Comparison of ENCODE assay signal across 9 cellular contexts in the genomic region with DNA sequence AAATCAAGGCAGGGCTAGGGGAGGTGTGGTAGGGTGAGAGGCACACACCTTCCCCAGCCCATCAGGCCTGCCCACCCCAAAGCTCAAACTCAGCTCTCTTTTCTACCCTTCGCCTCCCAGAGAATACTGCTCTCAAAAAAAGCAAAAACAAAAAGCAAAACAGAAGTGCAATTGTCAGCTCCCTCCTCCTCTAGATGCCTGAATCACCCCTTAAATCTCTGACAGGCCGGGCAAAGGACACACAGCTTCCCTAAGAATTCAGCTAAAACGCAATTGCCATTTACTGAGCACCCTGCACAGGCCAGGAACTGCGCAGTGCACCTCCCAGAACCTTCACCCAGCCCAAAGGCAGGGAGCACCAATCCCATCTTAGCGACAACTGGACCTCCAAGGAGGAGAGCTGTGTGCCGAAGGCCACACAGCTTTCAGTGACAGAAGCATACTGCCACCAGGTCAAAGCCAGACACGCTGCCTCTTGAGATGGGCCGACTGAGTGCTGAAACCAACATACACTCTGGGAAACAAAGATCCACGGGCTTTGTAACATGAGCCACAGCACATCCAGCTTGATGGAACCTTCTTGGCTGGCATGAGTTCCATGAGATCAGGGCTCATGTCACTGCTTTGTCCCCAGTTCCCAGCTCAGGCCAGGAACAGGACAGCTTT. TPM values are rescaled to one million over a fixed set of nuclear protein-coding genes. Genes with fewer than 3 reads are reported as not detected.
DNase-seq lines count a peak whose midpoint lies in the region; TF ChIP-seq lines count a peak whose summit lies in the region.
"Had no signal": no experiment of that assay in that cellular context is flagged by ENCODE, and none has a peak within 500 bp of the region (broad histone marks: within the 10 kb centered on the region; RNA-seq: fewer than 3 reads in every experiment).

No MANE protein-coding gene starts in this region.

- peak overlapping the region; percentile 83 for H2BK120ac ChIP-seq in trophoblast cell (ENCODE audit: insufficient read depth, low read length, poor library complexity)

- peaks cover 44% of the 10 kb centered on the region for H3K79me2 ChIP-seq in trophoblast cell (ENCODE audit: control insufficient read depth, insufficient read depth, low read length, poor library complexity)
- H3K79me2 ChIP-seq in Karpas-422 (ENCODE audit: low read length): no peaks in the 10 kb centered on the region

- CTCF ChIA-PET in RWPE1 (lab: Yijun Ruan, JAX): interaction anchor here (0.6 to 1.2 kb wide), 6 partner anchors 13 to 176 kb away, joined by 3 to 5 read pairs (median 4); no protein-coding TSS in a partner anchor

- peak overlapping the region; percentile 52 for H3K14ac ChIP-seq in trophoblast cell (ENCODE audit: low read length)

- H3K27me3 ChIP-seq in esophagus (ENCODE audit: control insufficient read depth in 1 of 2, insufficient read depth in 2 of 2, low read length in 2 of 2): no peaks in the 10 kb centered on the region
- H3K27me3 ChIP-seq in trophoblast cell (ENCODE audit: insufficient read depth, low read length): no peaks in the 10 kb centered on the region
- H3K27me3 ChIP-seq in Karpas-422 (ENCODE audit: low read length): no peaks in the 10 kb centered on the region

- peak overlapping the region; percentile 99 for H3K27ac ChIP-seq in RWPE1
- peak overlapping the region; percentile 87 to 100 for H3K27ac ChIP-seq in esophagus (ENCODE audit: low read depth in 2 of 2, low read length in 1 of 2)
- peak overlapping the region; percentile 96 for H3K27ac ChIP-seq in trophoblast cell (ENCODE audit: low read depth, low read length)
- no peak overlapping the region for H3K27ac ChIP-seq in Karpas-422 (ENCODE audit: low read length)

- WGBS in esophagus, 2 donors: 60 to 67% methylated on average over 9 of the region's 9 CpGs
- no CpG with 5 or more reads among the region's 9 CpGs for WGBS in trophoblast cell (ENCODE audit: extremely low coverage, insufficient coverage, insufficient read length)

- H3K9me3 ChIP-seq in esophagus (ENCODE audit: control insufficient read depth in 2 of 2, insufficient read depth in 1 of 2, low read depth in 1 of 2, low read length in 1 of 2) (no peaks in the 10 kb centered on the region), trophoblast cell (ENCODE audit: insufficient read depth, low read depth, low read length) (no peaks in the 10 kb centered on the region), Karpas-422 (ENCODE audit: low read length) (no peaks in the 10 kb centered on the region)

- H3K9me2 ChIP-seq in Karpas-422 (replicated peaks; ENCODE audit: insufficient read depth, low read length): no peaks in the 10 kb centered on the region

- H2BK5ac ChIP-seq in trophoblast cell (ENCODE audit: low read depth, low read length, poor library complexity): peak overlapping the region; percentile 90

- H3K9ac ChIP-seq in trophoblast cell (ENCODE audit: low read length): no peak overlapping the region
- no peak overlapping the region for H3K9ac ChIP-seq in Karpas-422 (ENCODE audit: low read length)

- H3K23ac ChIP-seq in trophoblast cell (ENCODE audit: low read length): peak overlapping the region; percentile 10

- TF ChIP-seq CTCF in RWPE1 (conservative IDR thresholded peaks at IDR 0.05; ENCODE audit: low read depth): no peak

- peak overlapping the region; percentile 79 for H2AK5ac ChIP-seq in trophoblast cell (ENCODE audit: low read length)

- H4K8ac ChIP-seq in trophoblast cell (ENCODE audit: low read depth, low read length): peak overlapping the region; percentile 25

- H3K79me1 ChIP-seq in trophoblast cell (ENCODE audit: low read length): peaks cover 68% of the 10 kb centered on the region

- H3K36me3 ChIP-seq in esophagus (ENCODE audit: control insufficient read depth in 2 of 2, insufficient read depth in 2 of 2, low read length in 1 of 2): peaks cover 5 to 32% of the 10 kb centered on the region in 2 donors
- H3K36me3 ChIP-seq in trophoblast cell (ENCODE audit: control insufficient read depth in 1 of 2, insufficient read depth in 2 of 2, low read length in 2 of 2): peaks cover 33 to 34% of the 10 kb centered on the region in 2 experiments
- H3K36me3 ChIP-seq in Karpas-422 (ENCODE audit: insufficient read depth, low read length): no peaks in the 10 kb centered on the region

- H3K4me2 ChIP-seq in trophoblast cell (ENCODE audit: low read length) (no peak overlapping the region), Karpas-422 (ENCODE audit: low read depth, low read length, poor library complexity, severe bottlenecking) (no peak overlapping the region)

- H3K4me3 ChIP-seq in esophagus (ENCODE audit: low read depth in 1 of 2, low read length in 2 of 2) (peak overlapping the region; percentile 15 to 36), trophoblast cell (ENCODE audit: low read depth, low read length) (no peak overlapping the region), Karpas-422 (ENCODE audit: low read length) (no peak overlapping the region)

- peak overlapping the region; percentile 97 for H3K18ac ChIP-seq in trophoblast cell (ENCODE audit: low read length)

- peak overlapping the region; percentile 59 for H3K4ac ChIP-seq in trophoblast cell (ENCODE audit: low read depth, low read length)

- DNase-seq in EH (ENCODE audit: low read depth) (peak; percentile 53), RWPE1 (ENCODE audit: low spot score) (no peak), trophoblast cell (no peak), nucleus accumbens (lab: John Stamatoyannopoulos, UW) (no peak), Karpas-422 (no peak), NCI-H526 (lab: John Stamatoyannopoulos, UW) (no peak), iPS-NIHi7 (ENCODE audit: extremely low spot score) (no peak)
- DNase-seq: NCI-H187 had no signal

- no peaks in the 10 kb centered on the region for H4K20me1 ChIP-seq in Karpas-422 (ENCODE audit: insufficient read depth, low read depth, low read length)

- peak overlapping the region; percentile 79 for H4K91ac ChIP-seq in trophoblast cell (ENCODE audit: low read depth, low read length)

- H3K4me1 ChIP-seq in esophagus (ENCODE audit: control insufficient read depth in 2 of 2, insufficient read depth in 2 of 2, low read length in 1 of 2) (peaks cover 27 to 68% of the 10 kb centered on the region in 2 donors), trophoblast cell (ENCODE audit: control insufficient read depth in 1 of 2, insufficient read depth in 2 of 2, low read length in 2 of 2) (peaks cover 73 to 79% of the 10 kb centered on the region in 2 experiments), Karpas-422 (ENCODE audit: low read length) (no peaks in the 10 kb centered on the region)

- no peak overlapping the region for H4K12ac ChIP-seq in trophoblast cell (ENCODE audit: low read depth, low read length)

- POLR2A ChIA-PET in RWPE1 (lab: Yijun Ruan, JAX; ENCODE audit: low non-redundant PET): interaction anchor here (0.6 to 0.9 kb wide), 3 partner anchors 20 to 65 kb away, joined by 3 to 8 read pairs (median 3); no protein-coding TSS in a partner anchor

- H2BK12ac ChIP-seq in trophoblast cell (ENCODE audit: low read length): peak overlapping the region; percentile 75

- H2AFZ ChIP-seq in trophoblast cell (ENCODE audit: insufficient read depth, low read length, poor library complexity) (peak overlapping the region; percentile 3), Karpas-422 (ENCODE audit: low read length) (no peak overlapping the region)

RNA-seq across cellular contexts. Expression of a gene that starts 53.4 kb away (rescaled TPM):
- 1 to 10 TPM; 4.7 to 7.1 TPM for polyA plus RNA-seq in esophagus
- 79.8 and 92.5 TPM in 2 replicates for polyA plus RNA-seq in trophoblast cell (2013)
- 3.1 and 3.6 TPM in 2 replicates for total RNA-seq in Karpas-422 (2014; rRNA removed; shearing (Covaris generic); ENCODE audit: low replicate concordance)

Comparison
In these comparisons a context has a peak if more than half of its experiments do, and no peak if none do; other contexts are left out.
1. H3K4me3 ChIP-seq: peak in esophagus (2 of 2); none in trophoblast cell (single experiment) and Karpas-422 (single experiment).